Comparison of ENCODE assay signal across 1 cellular context in the genomic region with DNA sequence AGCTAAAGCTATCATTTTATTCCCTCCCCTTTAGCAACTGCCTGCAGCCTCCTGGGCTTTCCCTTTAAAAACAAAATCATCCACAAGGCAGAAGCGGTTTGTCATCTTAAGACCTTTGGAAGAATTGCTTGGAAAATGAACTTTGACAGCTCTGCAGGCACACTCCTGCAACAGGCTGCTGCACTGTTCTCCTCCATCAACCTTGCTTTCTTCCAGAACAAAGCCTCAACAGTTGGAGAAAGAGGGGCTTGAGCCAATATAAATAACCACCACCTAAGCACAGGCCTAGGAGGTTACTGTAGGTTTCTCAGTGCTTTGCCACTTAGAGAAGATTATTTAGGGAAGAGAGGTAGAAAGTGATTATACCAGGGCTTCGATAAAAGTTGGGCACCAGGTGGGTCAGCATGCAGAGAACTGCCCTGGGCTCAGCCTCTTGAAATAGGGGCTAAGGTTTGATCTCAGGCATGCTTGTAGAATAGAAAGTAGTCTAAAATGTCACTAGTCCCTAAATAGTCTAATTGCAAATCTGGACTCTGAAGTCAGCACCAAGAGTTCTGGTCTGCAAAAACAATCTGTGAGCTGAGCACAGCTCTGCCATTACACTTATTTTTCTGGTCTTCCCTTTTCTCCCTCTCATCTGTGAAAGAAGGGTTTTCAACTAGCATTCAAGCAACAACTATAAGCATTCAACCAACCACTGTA.
TF ChIP-seq lines count a peak whose summit lies in the region.

No MANE protein-coding gene starts in this region.

TF ChIP-seq in neural cell, 6 proteins besides CTCF, POLR2A, EP300 and RAD21:
- TF ChIP-seq TAF1 (IDR thresholded peaks at IDR 0.05; ENCODE audit: low read depth) (no peak), MXI1 (conservative IDR thresholded peaks at IDR 0.05; ENCODE audit: poor library complexity, severe bottlenecking) (no peak), SMC3 (conservative IDR thresholded peaks at IDR 0.05; ENCODE audit: poor library complexity) (no peak), POLR2AphosphoS5 (IDR thresholded peaks at IDR 0.05) (no peak), EZH2 (IDR thresholded peaks at IDR 0.05; ENCODE audit: borderline replicate concordance, insufficient read depth, low read length, poor library complexity, severe bottlenecking) (no peak)
- TF ChIP-seq, protein P1, sequence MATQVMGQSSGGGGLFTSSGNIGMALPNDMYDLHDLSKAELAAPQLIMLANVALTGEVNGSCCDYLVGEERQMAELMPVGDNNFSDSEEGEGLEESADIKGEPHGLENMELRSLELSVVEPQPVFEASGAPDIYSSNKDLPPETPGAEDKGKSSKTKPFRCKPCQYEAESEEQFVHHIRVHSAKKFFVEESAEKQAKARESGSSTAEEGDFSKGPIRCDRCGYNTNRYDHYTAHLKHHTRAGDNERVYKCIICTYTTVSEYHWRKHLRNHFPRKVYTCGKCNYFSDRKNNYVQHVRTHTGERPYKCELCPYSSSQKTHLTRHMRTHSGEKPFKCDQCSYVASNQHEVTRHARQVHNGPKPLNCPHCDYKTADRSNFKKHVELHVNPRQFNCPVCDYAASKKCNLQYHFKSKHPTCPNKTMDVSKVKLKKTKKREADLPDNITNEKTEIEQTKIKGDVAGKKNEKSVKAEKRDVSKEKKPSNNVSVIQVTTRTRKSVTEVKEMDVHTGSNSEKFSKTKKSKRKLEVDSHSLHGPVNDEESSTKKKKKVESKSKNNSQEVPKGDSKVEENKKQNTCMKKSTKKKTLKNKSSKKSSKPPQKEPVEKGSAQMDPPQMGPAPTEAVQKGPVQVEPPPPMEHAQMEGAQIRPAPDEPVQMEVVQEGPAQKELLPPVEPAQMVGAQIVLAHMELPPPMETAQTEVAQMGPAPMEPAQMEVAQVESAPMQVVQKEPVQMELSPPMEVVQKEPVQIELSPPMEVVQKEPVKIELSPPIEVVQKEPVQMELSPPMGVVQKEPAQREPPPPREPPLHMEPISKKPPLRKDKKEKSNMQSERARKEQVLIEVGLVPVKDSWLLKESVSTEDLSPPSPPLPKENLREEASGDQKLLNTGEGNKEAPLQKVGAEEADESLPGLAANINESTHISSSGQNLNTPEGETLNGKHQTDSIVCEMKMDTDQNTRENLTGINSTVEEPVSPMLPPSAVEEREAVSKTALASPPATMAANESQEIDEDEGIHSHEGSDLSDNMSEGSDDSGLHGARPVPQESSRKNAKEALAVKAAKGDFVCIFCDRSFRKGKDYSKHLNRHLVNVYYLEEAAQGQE (IDR thresholded peaks at IDR 0.05; ENCODE audit: borderline replicate concordance), result no peak
